13 cellular contexts compared by ENCODE assay signal in genomic region chr2:96159084-96159830, GRCh38. TPM values are rescaled to one million over a fixed set of nuclear protein-coding genes. Genes with fewer than 3 reads are reported as not detected.
DNase-seq lines count a peak whose midpoint lies in the region; ATAC-seq and TF ChIP-seq lines count a peak whose summit lies in the region.
"Had no signal": no experiment of that assay in that cellular context is flagged by ENCODE, and none has a peak within 500 bp of the region (broad histone marks: within the 10 kb centered on the region; RNA-seq: fewer than 3 reads in every experiment).

No MANE protein-coding gene starts in this region.

- H3K27me3 Mint-ChIP-seq in activated T-cell treated with anti-CD3 and anti-CD28 coated beads, Interleukin-2, amount 50 U/mL, for 4 hours (ENCODE audit: low read depth) = no peaks in the 10 kb centered on the region
- no peaks in the 10 kb centered on the region for H3K27me3 Mint-ChIP-seq in memory B cell

- H3K4me3 Mint-ChIP-seq in activated T-cell treated with anti-CD3 and anti-CD28 coated beads, Interleukin-2, amount 50 U/mL, for 4 hours = peak overlapping the region; percentile 54
- H3K4me3 Mint-ChIP-seq in memory B cell = peak overlapping the region; percentile 21

- intact Hi-C loops in upper lobe of right lung (cut with DNase I) (no loop called here), lower lobe of right lung (cut with DNase I) (no loop called here)

- no peaks in the 10 kb centered on the region for H3K27me3 ChIP-seq in upper lobe of right lung
- peaks cover 6% of the 10 kb centered on the region for H3K27me3 ChIP-seq in lower lobe of right lung (ENCODE audit: low read depth)

- peaks cover 6% of the 10 kb centered on the region for H3K9me3 Mint-ChIP-seq in activated T-cell treated with anti-CD3 and anti-CD28 coated beads, Interleukin-2, amount 50 U/mL, for 4 hours
- peaks cover 3% of the 10 kb centered on the region for H3K9me3 Mint-ChIP-seq in memory B cell

- peak; percentile 77 for DNase-seq in stimulated activated CD4-positive, alpha-beta T cell treated with anti-CD3 and anti-CD28 coated beads, Interleukin-15, amount 100 ng/mL, for 24 hours
- DNase-seq in stimulated activated CD4-positive, alpha-beta T cell treated with anti-CD3 and anti-CD28 coated beads, Interleukin-2, amount 100 ng/mL, for 48 hours = no peak
- peak; percentile 53 for DNase-seq in activated T-cell treated with anti-CD3 and anti-CD28 coated beads, Interleukin-2, amount 50 U/mL, for 4 hours
- no peak for DNase-seq in memory B cell (ENCODE audit: low spot score in 2 of 2)
- DNase-seq in upper lobe of right lung = peak; percentile 40
- DNase-seq in cerebellar nuclear complex (lab: John Stamatoyannopoulos, UW) = no peak
- DNase-seq in lower lobe of right lung = no peak
- DNase-seq in occipital lobe (lab: John Stamatoyannopoulos, UW) = no peak
- DNase-seq: left lung, NCI-H1417, NCI-H82, SW 1271 had no signal

- TF ChIP-seq CTCF in upper lobe of right lung (IDR thresholded peaks at IDR 0.05) (no peak), lower lobe of right lung (IDR thresholded peaks at IDR 0.05) (no peak)

- H3K4me3 ChIP-seq in upper lobe of right lung = no peak overlapping the region
- H3K4me3 ChIP-seq in lower lobe of right lung = no peak overlapping the region
- H3K4me3 ChIP-seq: left lung, prostate gland had no signal

- H3K4me1 ChIP-seq in upper lobe of right lung = no peaks in the 10 kb centered on the region
- H3K4me1 ChIP-seq in lower lobe of right lung = no peaks in the 10 kb centered on the region
- H3K4me1 ChIP-seq: prostate gland had no signal

- peaks cover 80% of the 10 kb centered on the region for H3K4me1 Mint-ChIP-seq in activated T-cell treated with anti-CD3 and anti-CD28 coated beads, Interleukin-2, amount 50 U/mL, for 4 hours (ENCODE audit: low read depth)
- H3K4me1 Mint-ChIP-seq in memory B cell = peaks cover 60% of the 10 kb centered on the region

- H3K36me3 Mint-ChIP-seq in activated T-cell treated with anti-CD3 and anti-CD28 coated beads, Interleukin-2, amount 50 U/mL, for 4 hours (ENCODE audit: insufficient read depth) = no peaks in the 10 kb centered on the region
- H3K36me3 Mint-ChIP-seq in memory B cell = peaks cover 2% of the 10 kb centered on the region

- peak overlapping the region; percentile 22 for H3K27ac Mint-ChIP-seq in memory B cell

- ATAC-seq in activated T-cell treated with anti-CD3 and anti-CD28 coated beads, Interleukin-2, amount 50 U/mL, for 4 hours = no peak
- no peak for ATAC-seq in memory B cell (ENCODE audit: low read depth)
- no peak for ATAC-seq in upper lobe of right lung
- ATAC-seq in lower lobe of right lung = no peak
- ATAC-seq: left lung had no signal

- H3K9me3 ChIP-seq in upper lobe of right lung = no peaks in the 10 kb centered on the region
- no peaks in the 10 kb centered on the region for H3K9me3 ChIP-seq in lower lobe of right lung
- H3K9me3 ChIP-seq: left lung, prostate gland had no signal

- no peak overlapping the region for H3K27ac ChIP-seq in upper lobe of right lung
- H3K27ac ChIP-seq in lower lobe of right lung = no peak overlapping the region
- H3K27ac ChIP-seq: left lung, prostate gland had no signal

- H3K36me3 ChIP-seq in upper lobe of right lung = no peaks in the 10 kb centered on the region
- H3K36me3 ChIP-seq in lower lobe of right lung = no peaks in the 10 kb centered on the region
- H3K36me3 ChIP-seq: left lung, prostate gland had no signal

RNA-seq across cellular contexts. Expression of gene DUSP2, which starts 14.0 kb away (rescaled TPM):
- 100 to 1,000 TPM; 365 to 525 (median 419) TPM for total RNA-seq in activated T-cell treated with anti-CD3 and anti-CD28 coated beads, Interleukin-2, amount 50 U/mL, for 4 hours
- total RNA-seq in upper lobe of right lung (4.4 TPM), lower lobe of right lung (5.5 TPM), occipital lobe (7.3 TPM)

RNA-seq across cellular contexts. Expression of gene ASTL, which starts 21.0 kb away (rescaled TPM):
- 1 to 10 TPM; 2.3 to 3.0 (median 2.8) TPM for total RNA-seq in activated T-cell treated with anti-CD3 and anti-CD28 coated beads, Interleukin-2, amount 50 U/mL, for 4 hours
- total RNA-seq in upper lobe of right lung (not detected), lower lobe of right lung (not detected), occipital lobe (not detected)
- total RNA-seq: left lung had no signal

RNA-seq across cellular contexts. Expression of gene ADRA2B, which starts 42.9 kb away (rescaled TPM):
- total RNA-seq in activated T-cell treated with anti-CD3 and anti-CD28 coated beads, Interleukin-2, amount 50 U/mL, for 4 hours = under 1 TPM; 0.40 to 0.57 (median 0.40) TPM
- total RNA-seq in upper lobe of right lung = 0.14 TPM
- 0.32 TPM for total RNA-seq in lower lobe of right lung
- not detected for total RNA-seq in occipital lobe

RNA-seq across cellular contexts. Expression of gene STARD7, which starts 49.4 kb away (rescaled TPM):
- 100 to 1,000 TPM; 241 to 281 (median 267) TPM for total RNA-seq in activated T-cell treated with anti-CD3 and anti-CD28 coated beads, Interleukin-2, amount 50 U/mL, for 4 hours
- total RNA-seq in upper lobe of right lung (156 TPM), lower lobe of right lung (147 TPM), occipital lobe (165 TPM)

Comparison
In these comparisons a context has a peak if more than half of its experiments do, and no peak if none do; other contexts are left out.
1. DNase-seq: peak in stimulated activated CD4-positive, alpha-beta T cell treated with anti-CD3 and anti-CD28 coated beads, Interleukin-15, amount 100 ng/mL, for 24 hours (single experiment), activated T-cell treated with anti-CD3 and anti-CD28 coated beads, Interleukin-2, amount 50 U/mL, for 4 hours (single experiment) and upper lobe of right lung (single experiment); none in stimulated activated CD4-positive, alpha-beta T cell treated with anti-CD3 and anti-CD28 coated beads, Interleukin-2, amount 100 ng/mL, for 48 hours (0 of 2), memory B cell (0 of 2), cerebellar nuclear complex (0 of 2), lower lobe of right lung (single experiment) and occipital lobe (single experiment).
2. RNA of gene DUSP2, which starts 14.0 kb away (total RNA-seq): 365 to 525 TPM in activated T-cell treated with anti-CD3 and anti-CD28 coated beads, Interleukin-2, amount 50 U/mL, for 4 hours; 7.3 TPM in occipital lobe (single experiment), 5.5 TPM in lower lobe of right lung (single experiment) and 4.4 TPM in upper lobe of right lung (single experiment); every median in the first group is over 10 times any median in the second.